27 cellular contexts compared by ENCODE assay signal in the genomic region with DNA sequence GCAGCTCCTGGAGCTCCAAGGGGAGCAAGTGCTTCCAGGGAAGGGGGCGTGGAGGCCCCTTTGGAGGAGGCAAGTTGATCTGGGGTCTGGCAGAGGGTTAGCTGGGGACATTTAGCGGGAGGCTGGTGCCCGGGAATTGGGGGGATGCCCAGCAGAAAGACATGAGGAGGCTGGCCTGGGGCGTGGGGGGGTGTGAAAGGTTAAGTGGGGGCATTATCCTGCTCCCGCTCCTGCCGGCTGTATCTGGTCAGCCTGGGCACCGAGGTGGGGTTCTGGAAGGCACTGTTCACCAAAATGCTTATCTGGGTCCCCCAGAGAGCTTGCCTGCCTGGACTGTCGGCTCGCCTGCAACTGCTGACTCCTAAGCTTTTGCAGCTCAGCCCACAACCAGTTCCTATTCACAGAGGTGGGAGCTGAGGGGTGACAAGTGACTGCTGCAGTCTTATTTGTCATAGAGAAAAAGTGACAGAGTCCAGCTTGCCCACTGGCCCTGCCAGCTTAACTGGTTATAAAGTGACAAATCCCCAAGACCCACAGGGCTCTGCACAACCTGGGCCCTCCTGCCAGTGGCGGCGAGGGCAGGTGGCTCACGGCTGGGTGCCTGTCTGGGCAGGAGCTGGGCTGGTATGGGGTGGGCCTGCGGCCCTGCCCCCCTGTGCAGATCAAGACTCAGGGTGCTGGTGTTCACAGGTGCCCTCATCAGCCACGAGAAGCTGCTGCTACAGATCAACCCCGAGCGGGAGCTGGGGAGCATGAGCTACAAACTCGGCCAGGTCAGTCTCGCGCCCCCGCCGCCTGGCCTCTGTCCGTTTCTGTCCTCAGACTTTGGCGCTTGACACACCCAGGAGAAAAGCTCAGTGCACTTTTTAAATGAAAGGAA. TPM values are rescaled to one million over a fixed set of nuclear protein-coding genes. Genes with fewer than 3 reads are reported as not detected.
A peak's percentile ranks its signal among the peaks of the same experiment; 100 is the strongest.
DNase-seq lines count a peak whose midpoint lies in the region; ATAC-seq, FAIRE-seq and TF ChIP-seq lines count a peak whose summit lies in the region.
"Had no signal": no experiment of that assay in that cellular context is flagged by ENCODE, and none has a peak within 500 bp of the region (broad histone marks: within the 10 kb centered on the region; RNA-seq: fewer than 3 reads in every experiment).

No MANE protein-coding gene starts in this region.

- WGBS in right lobe of liver (ENCODE audit: insufficient coverage, low coverage, low lambda C conversion rate, missing lambda C conversion rate), result 67% methylated on average over 8 of the region's 23 CpGs
- WGBS in HepG2 (ENCODE audit: low lambda C conversion rate), result 91% methylated on average over 19 of the region's 23 CpGs

- TF ChIP-seq CTCF in right lobe of liver (IDR thresholded peaks at IDR 0.05) (no peak), HepG2 (CRISPR knock-in tag; IDR thresholded peaks at IDR 0.05) (no peak), osteoblast (IDR thresholded peaks at IDR 0.05; ENCODE audit: extremely low read depth, low read depth, low read length) (no peak)

- peak in 2 of 4 donors; percentile 8 to 16 for ATAC-seq in right lobe of liver
- ATAC-seq in HepG2, result no peak
- ATAC-seq: activated CD4-positive, CD25-positive, alpha-beta regulatory T cell treated with anti-CD3 and anti-CD28 coated beads, Interleukin-2, amount 50 U/mL, for 24 hours; esophagus mucosa; natural killer cell treated with Interleukin-12 subunit alpha and Interleukin-12 subunit beta and Interleukin-15 and Interleukin-18, amount 100 ng/mL, for 72 hours had no signal

- H3K4me3 ChIP-seq in right lobe of liver (no peak overlapping the region), HepG2 (replicated peaks in 1 of 3; ENCODE audit: insufficient read depth in 1 of 3, low read depth in 2 of 3, low read length in 3 of 3) (no peak overlapping the region), osteoblast (ENCODE audit: insufficient read depth, low read length) (no peak overlapping the region)
- H3K4me3 ChIP-seq: coronary artery, testis had no signal

- no peak for FAIRE-seq in HepG2 (lab: Jason Lieb, UNC)
- FAIRE-seq: keratinocyte, urothelium cell line had no signal

- CTCF ChIA-PET in HepG2 (lab: Yijun Ruan, JAX; ENCODE audit: low intra/inter-chr PET ratio, low total read pairs), result no interaction called here

- H3K79me2 ChIP-seq in HepG2 (ENCODE audit: insufficient read depth, low read length), result no peaks in the 10 kb centered on the region
- H3K79me2 ChIP-seq in osteoblast (ENCODE audit: insufficient read depth, low read length), result no peaks in the 10 kb centered on the region

- TF ChIP-seq EP300 in HepG2 (IDR thresholded peaks at IDR 0.05; ENCODE audit: low read depth in 2 of 2, low read length in 2 of 2), result no peak
- no peak for TF ChIP-seq EP300 in HepG2 (CRISPR knock-in tag; IDR thresholded peaks at IDR 0.05; ENCODE audit: borderline replicate concordance)

- intact Hi-C loops in right lobe of liver (cut with DNase I) (no loop called here), HepG2 (cut with micrococcal nuclease; ENCODE audit: unreplicated experiment) (no loop called here), cardiac septum (cut with DNase I) (no loop called here)

- no peak overlapping the region for H3K9ac ChIP-seq in HepG2 (ENCODE audit: insufficient read depth, low read depth, low read length)

- no peaks in the 10 kb centered on the region for H3K9me3 ChIP-seq in right lobe of liver
- no peaks in the 10 kb centered on the region for H3K9me3 ChIP-seq in HepG2 (ENCODE audit: low read length)
- H3K9me3 ChIP-seq in osteoblast (ENCODE audit: low read depth, low read length), result no peaks in the 10 kb centered on the region
- H3K9me3 ChIP-seq: testis had no signal

- H3K4me1 ChIP-seq in right lobe of liver (no peaks in the 10 kb centered on the region), HepG2 (ENCODE audit: insufficient read depth, low read length) (peaks cover 9% of the 10 kb centered on the region; the same call in 1 of the 2 replicates), osteoblast (ENCODE audit: insufficient read depth, low read length) (no peaks in the 10 kb centered on the region)
- H3K4me1 ChIP-seq: testis had no signal

- H3K36me3 ChIP-seq in right lobe of liver (peaks cover 6 to 68% (median 21%) of the 10 kb centered on the region in 4 donors), HepG2 (replicated peaks in 1 of 2; ENCODE audit: control insufficient read depth in 1 of 2, insufficient read depth in 2 of 2, low read length in 2 of 2) (peaks cover 26 to 89% of the 10 kb centered on the region in 2 experiments), osteoblast (ENCODE audit: insufficient read depth, low read length) (peaks cover 68% of the 10 kb centered on the region)

- no peaks in the 10 kb centered on the region for H3K27me3 ChIP-seq in right lobe of liver
- H3K27me3 ChIP-seq in HepG2 (ENCODE audit: control insufficient read depth in 1 of 2, insufficient read depth in 2 of 2, low read length in 2 of 2), result no peaks in the 10 kb centered on the region
- H3K27me3 ChIP-seq in osteoblast (ENCODE audit: insufficient read depth, low read length), result no peaks in the 10 kb centered on the region
- H3K27me3 ChIP-seq: testis had no signal

- POLR2A ChIA-PET in HepG2 (lab: Yijun Ruan, JAX), result no interaction called here

- H3K27ac ChIP-seq in right lobe of liver (peak overlapping the region in 1 of 3 donors; percentile 57), HepG2 (ENCODE audit: extremely low read length, insufficient read depth, low read length) (no peak overlapping the region), osteoblast (ENCODE audit: low read depth, low read length) (no peak overlapping the region)
- H3K27ac ChIP-seq: testis had no signal

- DNase-seq in right lobe of liver (peak in 2 of 3 donors; percentile 20 to 40), HepG2 (ENCODE audit: low spot score) (no peak), cardiac septum (ENCODE audit: low spot score) (peak; percentile 49), osteoblast (ENCODE audit: insufficient read length, low spot score, missing footprints) (peak; percentile 35), SKM-1 (lab: John Stamatoyannopoulos, UW; ENCODE audit: unreplicated experiment) (no peak), NK-92 (lab: John Stamatoyannopoulos, UW; ENCODE audit: unreplicated experiment) (no peak), SW 1271 (lab: John Stamatoyannopoulos, UW) (no peak)
- DNase-seq: activated CD4-positive, alpha-beta memory T cell treated with anti-CD3 and anti-CD28 coated beads, Interleukin-2, amount 10 ng/mL, durations not matched to agents 7 days and 5 days; activated CD8-positive, alpha-beta memory T cell treated with anti-CD3 and anti-CD28 coated beads, Interleukin-2, amount 50 U/mL, for 48 hours; activated naive CD4-positive, alpha-beta T cell treated with anti-CD3 and anti-CD28 coated beads, Interleukin-2, amount 10 ng/mL, durations not matched to agents 7 days and 5 days; amniotic stem cell; effector memory CD4-positive, alpha-beta T cell; Karpas-422; mammary epithelial cell; NCI-H1436 treated with DMSO at 0.1 percent for 48 hours; NCI-H226; NCI-H69; stimulated activated CD4-positive, alpha-beta T cell treated with anti-CD3 and anti-CD28 coated beads, Interleukin-2, amount 100 ng/mL, for 24 hours; T-helper 2 cell had no signal

- no TSS peak for BruUV-seq in HepG2 (replicated peaks; lab: Mats Ljungman, UMichigan)

- no peak for TF ChIP-seq RAD21 in HepG2 (CRISPR knock-in tag; IDR thresholded peaks at IDR 0.05)

- H2AFZ ChIP-seq in HepG2 (ENCODE audit: low read length) (no peak overlapping the region), osteoblast (ENCODE audit: low read length) (no peak overlapping the region)

- TF ChIP-seq POLR2A in right lobe of liver (IDR thresholded peaks at IDR 0.05) (no peak), HepG2 (IDR thresholded peaks at IDR 0.05; ENCODE audit: insufficient read depth in 1 of 2, low read depth in 2 of 2, low read length in 2 of 2) (no peak)

- H4K20me1 ChIP-seq in HepG2 (ENCODE audit: insufficient read depth, low read length) (no peaks in the 10 kb centered on the region), osteoblast (ENCODE audit: insufficient read depth, low read length) (no peaks in the 10 kb centered on the region)

- in situ Hi-C loops in HepG2 (cut with HindIII; ENCODE audit: extremely low pct_ligation_motif_present, low pct_unique_long_range_greater_than_20kb), result no loop called here

- H3K4me2 ChIP-seq in HepG2 (ENCODE audit: low read depth, low read length) (no peak overlapping the region), osteoblast (ENCODE audit: insufficient read depth, low read length) (no peak overlapping the region)

TF ChIP-seq in HepG2, 621 proteins besides CTCF, POLR2A, EP300 and RAD21 (continues in another document):
- TF ChIP-seq ZNF761 (CRISPR knock-in tag; conservative IDR thresholded peaks at IDR 0.05) (no peak), HMGA1 (CRISPR knock-in tag; conservative IDR thresholded peaks at IDR 0.05) (no peak)

RNA-seq across cellular contexts. Expression of a gene that starts 23.7 kb away (rescaled TPM):
- total RNA-seq in right lobe of liver (under 1 TPM in 5 of 6 experiments, not detected in 1; 0.46 to 0.84 (median 0.64) TPM), HepG2 (2016; rRNA removed; fragmentation: Illumina TruSeq; extraction: Trizol) (0.10 and 0.22 TPM in 2 replicates), cardiac septum (1.1 TPM), osteoblast (0.59 and 0.72 TPM in 2 replicates)
- 0.09 and 0.20 TPM in 2 replicates for total RNA-seq in HepG2 (2016; cell fraction: cytosol; rRNA removed; fragmentation: Illumina TruSeq; extraction: Trizol; ENCODE audit: low read depth)
- total RNA-seq in HepG2 (2016; cell fraction: insoluble cytoplasmic fraction; rRNA removed; fragmentation: Illumina TruSeq; extraction: Trizol), result 0.19 TPM in 1 of 2 replicates, not detected in the other
- 0.25 TPM in 1 of 2 replicates, not detected in the other for total RNA-seq in HepG2 (2016; cell fraction: membrane; rRNA removed; fragmentation: Illumina TruSeq; extraction: Trizol)
- 0.59 TPM in 1 of 2 replicates, not detected in the other for total RNA-seq in HepG2 (2016; cell fraction: nucleus; rRNA removed; fragmentation: Illumina TruSeq; extraction: Trizol)
- 0.39 and 0.40 TPM in 2 replicates for polyA plus RNA-seq in HepG2 (2011; rRNA removed)
- 0.05 and 0.34 TPM in 2 replicates for polyA plus RNA-seq in HepG2 (2011; cell fraction: cytosol; rRNA removed)
- 2.2 and 3.5 TPM in 2 replicates for polyA plus RNA-seq in HepG2 (2011; cell fraction: nucleus; rRNA removed)
- polyA plus RNA-seq in HepG2 (2012), result 0.40 and 0.65 TPM in 2 replicates
- 0.10 and 0.12 TPM in 2 replicates for polyA plus RNA-seq in HepG2 (2016; cell fraction: cytosol; fragmentation: Illumina TruSeq; extraction: Trizol; ENCODE audit: low read depth)
- 0.16 TPM in 1 of 2 replicates, not detected in the other for polyA plus RNA-seq in HepG2 (2016; cell fraction: insoluble cytoplasmic fraction; fragmentation: Illumina TruSeq; extraction: Trizol; ENCODE audit: low read depth)
- polyA plus RNA-seq in HepG2 (2016; cell fraction: membrane; fragmentation: Illumina TruSeq; extraction: Trizol; ENCODE audit: low read depth), result 0.07 and 0.08 TPM in 2 replicates
- polyA plus RNA-seq in HepG2 (2016; cell fraction: nucleus; fragmentation: Illumina TruSeq; extraction: Trizol; ENCODE audit: insufficient read depth, low read depth), result 0.36 and 0.65 TPM in 2 replicates
- polyA minus RNA-seq in HepG2 (2011; rRNA and poly(A)+ RNA removed; ENCODE audit: low replicate concordance), result 0.14 and 1.0 TPM in 2 replicates
- not detected in 2 replicates for polyA minus RNA-seq in HepG2 (2011; cell fraction: cytosol; rRNA and poly(A)+ RNA removed)
- 1.9 and 2.0 TPM in 2 replicates for polyA minus RNA-seq in HepG2 (2011; cell fraction: nucleus; rRNA and poly(A)+ RNA removed)
- polyA plus RNA-seq: CD8-positive, alpha-beta memory T cell; keratinocyte had no signal

Comparison
In these comparisons a context has a peak if more than half of its experiments do, and no peak if none do; other contexts are left out.
1. DNase-seq: peak in right lobe of liver (2 of 3), cardiac septum (single experiment) and osteoblast (single experiment); none in HepG2 (single experiment), SKM-1 (single experiment), NK-92 (single experiment) and SW 1271 (0 of 2).